ENCODE assay signal across 21 cellular contexts in the genomic region with DNA sequence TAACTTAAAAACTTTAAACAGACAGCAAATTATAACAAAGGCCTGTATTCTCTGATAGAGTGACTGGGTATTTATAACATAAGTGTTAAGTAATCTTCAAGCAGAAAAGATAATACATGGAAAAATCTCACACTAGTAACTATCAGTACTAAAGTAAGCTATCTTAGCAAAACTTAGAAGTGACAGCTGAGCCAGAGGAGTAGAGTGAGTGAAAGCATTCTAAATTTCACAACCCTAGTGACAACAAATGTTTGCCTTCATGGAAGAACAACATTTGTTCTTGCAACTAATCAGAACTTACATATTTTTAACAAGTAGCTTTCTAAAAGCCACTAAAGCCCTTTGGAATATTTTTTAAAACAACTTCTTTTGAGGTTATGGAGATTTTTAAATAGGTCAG.
DNase-seq lines count a peak whose midpoint lies in the region; ATAC-seq, FAIRE-seq and TF ChIP-seq lines count a peak whose summit lies in the region.
"Had no signal": no experiment of that assay in that cellular context is flagged by ENCODE, and none has a peak within 500 bp of the region (broad histone marks: within the 10 kb centered on the region; RNA-seq: fewer than 3 reads in every experiment).

No MANE protein-coding gene starts in this region.

- no peak overlapping the region for H3K4ac ChIP-seq in mesendoderm (ENCODE audit: low read depth, low read length)

- H3K27ac ChIP-seq in right lobe of liver (no peak overlapping the region), HepG2 (ENCODE audit: extremely low read length, insufficient read depth, low read length) (no peak overlapping the region), left ventricle myocardium inferior (replicated peaks) (peak overlapping the region; percentile 45), mesendoderm (ENCODE audit: low read depth, low read length) (no peak overlapping the region)

- H3K4me3 ChIP-seq in right lobe of liver (no peak overlapping the region), HepG2 (replicated peaks in 1 of 3; ENCODE audit: insufficient read depth in 1 of 3, low read depth in 2 of 3, low read length in 3 of 3) (no peak overlapping the region), left ventricle myocardium inferior (no peak overlapping the region), mesendoderm (ENCODE audit: low read length) (no peak overlapping the region), MG63 (no peak overlapping the region)
- H3K4me3 ChIP-seq: GM23338, K562 had no signal

- BruUV-seq in HepG2 (replicated peaks; lab: Mats Ljungman, UMichigan): no TSS peak

- no peaks in the 10 kb centered on the region for H3K79me1 ChIP-seq in mesendoderm (ENCODE audit: low read length)

- H3K18ac ChIP-seq in mesendoderm (ENCODE audit: low read length): no peak overlapping the region

- TF ChIP-seq POLR2A in right lobe of liver (IDR thresholded peaks at IDR 0.05) (no peak), HepG2 (IDR thresholded peaks at IDR 0.05; ENCODE audit: insufficient read depth in 1 of 2, low read depth in 2 of 2, low read length in 2 of 2) (no peak)

- H3K4me2 ChIP-seq in HepG2 (ENCODE audit: low read depth, low read length) (no peak overlapping the region), mesendoderm (ENCODE audit: low read length) (no peak overlapping the region)
- H3K4me2 ChIP-seq: GM23338 had no signal

- no peak overlapping the region for H2AK5ac ChIP-seq in mesendoderm (ENCODE audit: low read length)

- no peak for TF ChIP-seq RAD21 in HepG2 (CRISPR knock-in tag; IDR thresholded peaks at IDR 0.05)

- H2AFZ ChIP-seq in HepG2 (ENCODE audit: low read length): no peak overlapping the region
- H2AFZ ChIP-seq: GM23338 had no signal

- no peaks in the 10 kb centered on the region for H3K79me2 ChIP-seq in HepG2 (ENCODE audit: insufficient read depth, low read length)
- no peaks in the 10 kb centered on the region for H3K79me2 ChIP-seq in mesendoderm (ENCODE audit: control insufficient read depth, insufficient read depth, low read length)

- CTCF ChIA-PET in HepG2 (lab: Yijun Ruan, JAX; ENCODE audit: low intra/inter-chr PET ratio, low total read pairs): no interaction called here

- H3K9ac ChIP-seq in HepG2 (ENCODE audit: insufficient read depth, low read depth, low read length) (no peak overlapping the region), mesendoderm (ENCODE audit: low read length) (no peak overlapping the region)

- no peaks in the 10 kb centered on the region for H3K9me3 ChIP-seq in right lobe of liver
- no peaks in the 10 kb centered on the region for H3K9me3 ChIP-seq in HepG2 (ENCODE audit: low read length)
- H3K9me3 ChIP-seq in left ventricle myocardium inferior (replicated peaks): no peaks in the 10 kb centered on the region
- no peaks in the 10 kb centered on the region for H3K9me3 ChIP-seq in MG63

- no peaks in the 10 kb centered on the region for H3K36me3 ChIP-seq in right lobe of liver
- no peaks in the 10 kb centered on the region for H3K36me3 ChIP-seq in HepG2 (replicated peaks in 1 of 2; ENCODE audit: control insufficient read depth in 1 of 2, insufficient read depth in 2 of 2, low read length in 2 of 2)
- peaks cover 22% of the 10 kb centered on the region for H3K36me3 ChIP-seq in left ventricle myocardium inferior
- H3K36me3 ChIP-seq in mesendoderm (ENCODE audit: control insufficient read depth, insufficient read depth, low read length): no peaks in the 10 kb centered on the region
- H3K36me3 ChIP-seq in MG63: peaks cover 27% of the 10 kb centered on the region

- H3K27me3 ChIP-seq in right lobe of liver (no peaks in the 10 kb centered on the region), HepG2 (ENCODE audit: control insufficient read depth in 1 of 2, insufficient read depth in 2 of 2, low read length in 2 of 2) (no peaks in the 10 kb centered on the region), left ventricle myocardium inferior (ENCODE audit: low read depth) (no peaks in the 10 kb centered on the region), mesendoderm (ENCODE audit: insufficient read depth, low read length, poor library complexity) (no peaks in the 10 kb centered on the region), MG63 (no peaks in the 10 kb centered on the region)

- H3K56ac ChIP-seq in mesendoderm (ENCODE audit: low read length): no peak overlapping the region

- H4K5ac ChIP-seq in mesendoderm (ENCODE audit: low read length): no peak overlapping the region

- H2BK15ac ChIP-seq in mesendoderm (replicated peaks; ENCODE audit: low read depth): no peak overlapping the region

- no peaks in the 10 kb centered on the region for H4K20me1 ChIP-seq in HepG2 (ENCODE audit: insufficient read depth, low read length)

- no peak overlapping the region for H2BK5ac ChIP-seq in mesendoderm (ENCODE audit: low read length)

- TF ChIP-seq CTCF in right lobe of liver (IDR thresholded peaks at IDR 0.05): no peak
- TF ChIP-seq CTCF in HepG2 (CRISPR knock-in tag; IDR thresholded peaks at IDR 0.05): no peak
- TF ChIP-seq CTCF in left ventricle myocardium inferior (IDR thresholded peaks at IDR 0.05; ENCODE audit: borderline replicate concordance): no peak

- TF ChIP-seq EP300 in HepG2 (IDR thresholded peaks at IDR 0.05; ENCODE audit: low read depth in 2 of 2, low read length in 2 of 2) (no peak), HepG2 (CRISPR knock-in tag; IDR thresholded peaks at IDR 0.05; ENCODE audit: borderline replicate concordance) (no peak)

- intact Hi-C loops in right lobe of liver (cut with DNase I): no loop called here
- intact Hi-C loops in HepG2 (cut with micrococcal nuclease; ENCODE audit: unreplicated experiment): no loop called here
- intact Hi-C loops in left ventricle myocardium inferior (cut with micrococcal nuclease): no loop called here

- H4K8ac ChIP-seq in mesendoderm (ENCODE audit: low read depth, low read length): no peak overlapping the region

- no peak for FAIRE-seq in HepG2 (lab: Jason Lieb, UNC)
- FAIRE-seq: GM19239, K562 had no signal

- in situ Hi-C loops in HepG2 (cut with HindIII; ENCODE audit: extremely low pct_ligation_motif_present, low pct_unique_long_range_greater_than_20kb): no loop called here

- ATAC-seq in right lobe of liver (peak; percentile 45 to 82 (median 64)), HepG2 (no peak)
- ATAC-seq: GM23338, PC-3 had no signal

- H3K23ac ChIP-seq in mesendoderm (ENCODE audit: low read length): no peak overlapping the region

- POLR2A ChIA-PET in HepG2 (lab: Yijun Ruan, JAX): no interaction called here

- H3K4me1 ChIP-seq in right lobe of liver: no peaks in the 10 kb centered on the region
- H3K4me1 ChIP-seq in HepG2 (ENCODE audit: insufficient read depth, low read length): no peaks in the 10 kb centered on the region
- H3K4me1 ChIP-seq in left ventricle myocardium inferior: peaks cover 29% of the 10 kb centered on the region
- peaks cover 9% of the 10 kb centered on the region for H3K4me1 ChIP-seq in mesendoderm (ENCODE audit: control insufficient read depth, low read depth, low read length)

- no peak overlapping the region for H2BK120ac ChIP-seq in mesendoderm (ENCODE audit: low read depth, low read length)

- DNase-seq in right lobe of liver (no peak), HepG2 (ENCODE audit: low spot score) (no peak), left ventricle myocardium inferior (no peak), mesendoderm (peak; percentile 39), DMS153 (lab: John Stamatoyannopoulos, UW) (no peak), activated gamma-delta T cell (lab: John Stamatoyannopoulos, UW) (no peak), NCI-H2196 treated with DMSO at 0.1 percent for 48 hours (lab: John Stamatoyannopoulos, UW; ENCODE audit: unreplicated experiment) (no peak), MG63 (no peak)
- DNase-seq: GF-D8, HCEC 1CT, MV-4-11, NCI-H187, NCI-H2107, NCI-H2227 treated with DMSO at 0.1 percent for 48 hours, NCI-H510A treated with DMSO at 0.1 percent for 48 hours, NCI-H774, PC-3, RPMI8226 had no signal

TF ChIP-seq in HepG2, 621 proteins besides CTCF, POLR2A, EP300 and RAD21 (continues in another document):
- TF ChIP-seq REXO4 (CRISPR knock-in tag; IDR thresholded peaks at IDR 0.05; ENCODE audit: borderline replicate concordance) (no peak), ATF7 (IDR thresholded peaks at IDR 0.05) (no peak), ATF7 (CRISPR knock-in tag; IDR thresholded peaks at IDR 0.05) (no peak), ZNF816 (CRISPR knock-in tag; IDR thresholded peaks at IDR 0.05; ENCODE audit: borderline replicate concordance) (no peak), SMAD3 (CRISPR knock-in tag; IDR thresholded peaks at IDR 0.05) (no peak), PRMT3 (CRISPR knock-in tag; IDR thresholded peaks at IDR 0.05; ENCODE audit: borderline replicate concordance, low read depth) (no peak), NRL (CRISPR knock-in tag; IDR thresholded peaks at IDR 0.05; ENCODE audit: borderline replicate concordance) (no peak), ZSCAN29 (CRISPR knock-in tag; conservative IDR thresholded peaks at IDR 0.05) (no peak)
- TF ChIP-seq, protein P1, sequence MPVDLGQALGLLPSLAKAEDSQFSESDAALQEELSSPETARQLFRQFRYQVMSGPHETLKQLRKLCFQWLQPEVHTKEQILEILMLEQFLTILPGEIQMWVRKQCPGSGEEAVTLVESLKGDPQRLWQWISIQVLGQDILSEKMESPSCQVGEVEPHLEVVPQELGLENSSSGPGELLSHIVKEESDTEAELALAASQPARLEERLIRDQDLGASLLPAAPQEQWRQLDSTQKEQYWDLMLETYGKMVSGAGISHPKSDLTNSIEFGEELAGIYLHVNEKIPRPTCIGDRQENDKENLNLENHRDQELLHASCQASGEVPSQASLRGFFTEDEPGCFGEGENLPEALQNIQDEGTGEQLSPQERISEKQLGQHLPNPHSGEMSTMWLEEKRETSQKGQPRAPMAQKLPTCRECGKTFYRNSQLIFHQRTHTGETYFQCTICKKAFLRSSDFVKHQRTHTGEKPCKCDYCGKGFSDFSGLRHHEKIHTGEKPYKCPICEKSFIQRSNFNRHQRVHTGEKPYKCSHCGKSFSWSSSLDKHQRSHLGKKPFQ (CRISPR knock-in tag; IDR thresholded peaks at IDR 0.05; ENCODE audit: insufficient replicate concordance): no peak
- TF ChIP-seq, protein P2, sequence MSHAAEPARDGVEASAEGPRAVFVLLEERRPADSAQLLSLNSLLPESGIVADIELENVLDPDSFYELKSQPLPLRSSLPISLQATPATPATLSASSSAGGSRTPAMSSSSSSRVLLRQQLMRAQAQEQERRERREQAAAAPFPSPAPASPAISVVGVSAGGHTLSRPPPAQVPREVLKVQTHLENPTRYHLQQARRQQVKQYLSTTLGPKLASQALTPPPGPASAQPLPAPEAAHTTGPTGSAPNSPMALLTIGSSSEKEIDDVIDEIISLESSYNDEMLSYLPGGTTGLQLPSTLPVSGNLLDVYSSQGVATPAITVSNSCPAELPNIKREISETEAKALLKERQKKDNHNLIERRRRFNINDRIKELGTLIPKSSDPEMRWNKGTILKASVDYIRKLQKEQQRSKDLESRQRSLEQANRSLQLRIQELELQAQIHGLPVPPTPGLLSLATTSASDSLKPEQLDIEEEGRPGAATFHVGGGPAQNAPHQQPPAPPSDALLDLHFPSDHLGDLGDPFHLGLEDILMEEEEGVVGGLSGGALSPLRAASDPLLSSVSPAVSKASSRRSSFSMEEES (CRISPR knock-in tag; IDR thresholded peaks at IDR 0.05): no peak
